Comparison of ENCODE assay signal across 27 cellular contexts in the genomic region with DNA sequence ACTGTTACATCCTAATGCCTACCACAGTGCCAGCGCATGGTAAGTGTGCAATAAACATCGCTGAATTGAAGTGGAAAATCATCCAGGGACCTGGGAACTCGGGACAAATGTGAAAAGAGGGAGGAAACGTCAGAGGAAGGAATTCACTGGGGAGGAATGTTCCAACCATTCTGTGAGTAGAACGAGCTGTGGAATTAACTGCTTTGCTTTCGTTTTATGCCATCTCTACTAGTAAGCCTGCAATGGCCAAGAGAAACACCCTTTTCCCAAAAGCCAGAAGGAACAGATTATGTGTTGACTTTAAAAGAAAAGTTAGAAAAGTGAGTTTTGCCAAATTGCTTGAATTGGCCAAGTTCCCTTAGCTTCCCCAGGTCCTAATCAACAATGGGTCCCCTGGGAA.
"Had no signal": no experiment of that assay in that cellular context is flagged by ENCODE, and none has a peak within 500 bp of the region (broad histone marks: within the 10 kb centered on the region; RNA-seq: fewer than 3 reads in every experiment).

No MANE protein-coding gene starts in this region.

- H3K4me1 ChIP-seq: esophagus muscularis mucosa had no signal

- H3K36me3 ChIP-seq: brain microvascular endothelial cell, esophagus muscularis mucosa, WERI-Rb-1 had no signal

- H3K9me3 ChIP-seq: esophagus muscularis mucosa had no signal

- H3K27ac ChIP-seq: brain microvascular endothelial cell, coronary artery, esophagus muscularis mucosa, WERI-Rb-1 had no signal

- H3K4me3 ChIP-seq: coronary artery, esophagus muscularis mucosa had no signal

- H3K27me3 ChIP-seq: brain microvascular endothelial cell, esophagus muscularis mucosa had no signal

- DNase-seq: activated B cell treated with CpG ODN at 0.5 μM for 24 hours; activated CD4-positive, alpha-beta memory T cell treated with anti-CD3 and anti-CD28 coated beads for 36 hours; activated CD4-positive, alpha-beta T cell treated with anti-CD3 and anti-CD28 coated beads for 48 hours; activated CD4-positive, alpha-beta T cell treated with anti-CD3 and anti-CD28 coated beads, Interleukin-2, amount 50 U/mL, for 1 hour; activated CD8-positive, alpha-beta memory T cell treated with anti-CD3 and anti-CD28 coated beads, Interleukin-2, amount 10 ng/mL, durations not matched to agents 7 days and 5 days; activated CD8-positive, alpha-beta memory T cell treated with anti-CD3 and anti-CD28 coated beads, Interleukin-2, amount 50 U/mL, for 4 hours; activated CD8-positive, alpha-beta T cell treated with anti-CD3 and anti-CD28 coated beads, Interleukin-2, amount 10 ng/mL, durations not matched to agents 7 days and 5 days; activated effector memory CD4-positive, alpha-beta T cell treated with anti-CD3 and anti-CD28 coated beads, Interleukin-2, amount 50 U/mL, for 16 hours; activated naive CD4-positive, alpha-beta T cell treated with anti-CD3 and anti-CD28 coated beads, Interleukin-2, amount 50 U/mL, for 16 hours; activated T-cell treated with anti-CD3 and anti-CD28 coated beads, Interleukin-2, amount 50 U/mL, for 1 hour; activated T-cell treated with anti-CD3 and anti-CD28 coated beads, Interleukin-2, amount 50 U/mL, for 48 hours; amniotic stem cell; anterior cingulate cortex; brain microvascular endothelial cell; dermis blood vessel endothelial cell; effector CD4-positive, alpha-beta T cell; effector memory CD8-positive, alpha-beta T cell; erythroblast; foreskin fibroblast; head of caudate nucleus; T-helper 1 cell; T-helper 17 cell; T1000; WERI-Rb-1 had no signal

- ATAC-seq: activated CD4-positive, CD25-positive, alpha-beta regulatory T cell treated with anti-CD3 and anti-CD28 coated beads, Interleukin-2, amount 50 U/mL, for 24 hours; activated CD8-positive, alpha-beta memory T cell treated with anti-CD3 and anti-CD28 coated beads, Interleukin-2, amount 10 ng/mL, durations not matched to agents 7 days and 5 days; activated CD8-positive, alpha-beta T cell treated with anti-CD3 and anti-CD28 coated beads, Interleukin-2, amount 10 ng/mL, durations not matched to agents 7 days and 5 days; effector memory CD8-positive, alpha-beta T cell; T-helper 17 cell had no signal
